In the genomic region with DNA sequence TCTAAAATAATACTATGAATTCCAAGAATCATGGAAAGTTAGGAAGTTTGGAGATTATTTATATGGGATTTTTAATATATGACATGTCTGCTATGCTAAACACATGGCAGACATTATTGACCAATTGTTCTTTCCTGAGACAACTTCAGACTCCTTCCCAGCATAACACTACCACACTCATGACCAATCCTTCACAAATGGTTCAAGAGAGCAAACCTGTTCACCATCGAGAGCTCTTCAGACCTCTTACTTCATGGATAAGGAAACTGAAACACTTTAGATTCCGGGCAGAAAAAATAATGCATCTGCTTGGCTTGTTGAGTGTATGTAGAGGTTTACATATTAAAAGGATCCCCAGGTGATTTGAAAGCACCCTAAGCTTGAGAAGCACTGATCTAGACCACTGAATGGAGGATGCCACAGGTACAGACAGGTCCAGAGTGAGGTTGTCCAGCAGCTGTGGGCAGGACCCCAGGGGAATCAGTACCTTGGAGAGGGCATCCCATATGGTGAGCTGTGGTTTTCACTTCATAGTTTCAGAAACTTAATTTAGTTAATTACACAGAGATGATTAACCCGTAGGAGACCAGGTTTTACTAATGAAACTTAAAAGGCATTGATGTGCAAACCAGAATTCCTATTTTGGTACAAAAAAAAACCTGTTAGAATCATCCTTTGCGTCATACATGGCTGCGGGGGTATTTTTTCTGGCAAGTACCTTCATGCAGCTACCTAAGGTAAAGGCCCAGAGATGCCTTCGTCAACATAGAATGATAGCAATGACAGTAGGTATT, we compare ENCODE assay signal across 1 cellular context.
TF ChIP-seq lines count a peak whose summit lies in the region.

No MANE protein-coding gene starts in this region.

TF ChIP-seq in GM12878, 131 proteins besides CTCF, POLR2A, EP300 and RAD21 (continued from another document and continues in another):
- TF ChIP-seq JUNB (IDR thresholded peaks at IDR 0.05) (peak; percentile 84), ZNF622 (IDR thresholded peaks at IDR 0.05) (no peak), NR2C2 (IDR thresholded peaks at IDR 0.05; ENCODE audit: borderline replicate concordance, control insufficient read depth, insufficient read length, low read depth) (no peak), CEBPZ (IDR thresholded peaks at IDR 0.05; ENCODE audit: low read depth, low read length) (no peak), PAX8 (IDR thresholded peaks at IDR 0.05) (no peak), NR2C1 (IDR thresholded peaks at IDR 0.05) (peak; percentile 31; the same call in 1 of the 2 replicates), RELA (IDR thresholded peaks at IDR 0.05; ENCODE audit: borderline replicate concordance, partially characterized antibody) (peak; percentile 99), MXI1 (IDR thresholded peaks at IDR 0.05; ENCODE audit: low read depth, low read length) (peak; percentile 85), CBFB (IDR thresholded peaks at IDR 0.05; ENCODE audit: low read depth) (peak; percentile 91), CUX1 (IDR thresholded peaks at IDR 0.05; ENCODE audit: insufficient replicate concordance, low read depth, low read length) (peak; percentile 90), ZNF384 (IDR thresholded peaks at IDR 0.05; ENCODE audit: borderline replicate concordance, low read depth, low read length) (peak; percentile 92), RBBP5 (conservative IDR thresholded peaks at IDR 0.05) (no peak), PRDM15 (CRISPR knock-in tag; IDR thresholded peaks at IDR 0.05) (no peak), DPF2 (IDR thresholded peaks at IDR 0.05) (peak; percentile 96), RELB (IDR thresholded peaks at IDR 0.05; ENCODE audit: low read depth) (peak; percentile 99), PML (IDR thresholded peaks at IDR 0.05; ENCODE audit: low read length) (peak; percentile 48; the same call in 1 of the 2 replicates), CEBPB (IDR thresholded peaks at IDR 0.05; ENCODE audit: borderline replicate concordance in 1 of 2, low read depth in 2 of 2, low read length in 2 of 2) (no peak), IKZF1 (conservative IDR thresholded peaks at IDR 0.05) (peak; percentile 95), IRF4 (IDR thresholded peaks at IDR 0.05; ENCODE audit: low read depth, low read length) (peak; percentile 71; the same call in 1 of the 2 replicates), WRNIP1 (IDR thresholded peaks at IDR 0.05; ENCODE audit: borderline replicate concordance, low read depth, low read length) (no peak), SMC3 (IDR thresholded peaks at IDR 0.05; ENCODE audit: borderline replicate concordance, low read length) (peak; percentile 10; the same call in 1 of the 2 replicates), FOXK2 (IDR thresholded peaks at IDR 0.05) (no peak), ZBTB33 (IDR thresholded peaks at IDR 0.05) (no peak), STAT1 (conservative IDR thresholded peaks at IDR 0.05) (no peak), CBX5 (IDR thresholded peaks at IDR 0.05; ENCODE audit: low read depth) (no peak), HDAC2 (IDR thresholded peaks at IDR 0.05) (no peak), RCOR1 (conservative IDR thresholded peaks at IDR 0.05; ENCODE audit: low read depth, low read length) (peak; percentile 80; the same call in 1 of the 2 replicates), PKNOX1 (IDR thresholded peaks at IDR 0.05) (no peak), NRF1 (conservative IDR thresholded peaks at IDR 0.05; ENCODE audit: low read depth, low read length) (no peak)
- TF ChIP-seq, protein P1, sequence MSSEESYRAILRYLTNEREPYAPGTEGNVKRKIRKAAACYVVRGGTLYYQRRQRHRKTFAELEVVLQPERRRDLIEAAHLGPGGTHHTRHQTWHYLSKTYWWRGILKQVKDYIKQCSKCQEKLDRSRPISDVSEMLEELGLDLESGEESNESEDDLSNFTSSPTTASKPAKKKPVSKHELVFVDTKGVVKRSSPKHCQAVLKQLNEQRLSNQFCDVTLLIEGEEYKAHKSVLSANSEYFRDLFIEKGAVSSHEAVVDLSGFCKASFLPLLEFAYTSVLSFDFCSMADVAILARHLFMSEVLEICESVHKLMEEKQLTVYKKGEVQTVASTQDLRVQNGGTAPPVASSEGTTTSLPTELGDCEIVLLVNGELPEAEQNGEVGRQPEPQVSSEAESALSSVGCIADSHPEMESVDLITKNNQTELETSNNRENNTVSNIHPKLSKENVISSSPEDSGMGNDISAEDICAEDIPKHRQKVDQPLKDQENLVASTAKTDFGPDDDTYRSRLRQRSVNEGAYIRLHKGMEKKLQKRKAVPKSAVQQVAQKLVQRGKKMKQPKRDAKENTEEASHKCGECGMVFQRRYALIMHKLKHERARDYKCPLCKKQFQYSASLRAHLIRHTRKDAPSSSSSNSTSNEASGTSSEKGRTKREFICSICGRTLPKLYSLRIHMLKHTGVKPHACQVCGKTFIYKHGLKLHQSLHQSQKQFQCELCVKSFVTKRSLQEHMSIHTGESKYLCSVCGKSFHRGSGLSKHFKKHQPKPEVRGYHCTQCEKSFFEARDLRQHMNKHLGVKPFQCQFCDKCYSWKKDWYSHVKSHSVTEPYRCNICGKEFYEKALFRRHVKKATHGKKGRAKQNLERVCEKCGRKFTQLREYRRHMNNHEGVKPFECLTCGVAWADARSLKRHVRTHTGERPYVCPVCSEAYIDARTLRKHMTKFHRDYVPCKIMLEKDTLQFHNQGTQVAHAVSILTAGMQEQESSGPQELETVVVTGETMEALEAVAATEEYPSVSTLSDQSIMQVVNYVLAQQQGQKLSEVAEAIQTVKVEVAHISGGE (CRISPR knock-in tag; IDR thresholded peaks at IDR 0.05): no peak
- TF ChIP-seq, protein P2, sequence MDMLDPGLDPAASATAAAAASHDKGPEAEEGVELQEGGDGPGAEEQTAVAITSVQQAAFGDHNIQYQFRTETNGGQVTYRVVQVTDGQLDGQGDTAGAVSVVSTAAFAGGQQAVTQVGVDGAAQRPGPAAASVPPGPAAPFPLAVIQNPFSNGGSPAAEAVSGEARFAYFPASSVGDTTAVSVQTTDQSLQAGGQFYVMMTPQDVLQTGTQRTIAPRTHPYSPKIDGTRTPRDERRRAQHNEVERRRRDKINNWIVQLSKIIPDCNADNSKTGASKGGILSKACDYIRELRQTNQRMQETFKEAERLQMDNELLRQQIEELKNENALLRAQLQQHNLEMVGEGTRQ (IDR thresholded peaks at IDR 0.05; ENCODE audit: borderline replicate concordance, low read depth, low read length): no peak
